In the genomic region with DNA sequence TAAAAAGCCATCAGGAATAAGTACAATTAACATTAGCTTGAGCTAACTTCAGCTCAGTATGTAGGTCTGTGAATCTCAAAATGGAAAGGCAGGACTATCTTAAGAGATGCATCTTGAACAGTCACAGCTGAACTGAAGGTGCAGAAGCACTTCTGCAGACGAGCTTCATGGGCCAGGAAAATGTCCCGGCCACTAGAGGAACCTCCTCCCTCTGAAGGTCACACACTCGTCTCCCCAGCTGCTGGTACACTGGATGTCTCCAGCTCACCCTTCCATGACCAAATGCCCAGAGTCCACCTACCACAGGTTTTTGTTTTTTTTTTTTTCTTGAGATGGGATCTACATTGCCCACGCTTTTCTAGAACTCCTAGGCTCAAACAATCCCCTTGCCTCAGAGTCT, we compare ENCODE assay signal across 20 cellular contexts.
"Had no signal": no experiment of that assay in that cellular context is flagged by ENCODE, and none has a peak within 500 bp of the region (broad histone marks: within the 10 kb centered on the region; RNA-seq: fewer than 3 reads in every experiment).

No MANE protein-coding gene starts in this region.

- H3K9me3 ChIP-seq: esophagus squamous epithelium, gastroesophageal sphincter, left ventricle myocardium inferior, neutrophil, psoas muscle, testis, transverse colon had no signal

- FAIRE-seq: colon, small intestine had no signal

- H3K4me1 ChIP-seq: gastroesophageal sphincter, psoas muscle, testis, transverse colon had no signal

- H3K9me3 Mint-ChIP-seq: dendritic cell treated with granulocyte-macrophage colony-stimulating factor and Interleukin-4, amounts not matched to agents 40 ng/mL and 50 ng/mL, for 4 days; effector memory CD8-positive, alpha-beta T cell; naive B cell; stimulated activated effector memory CD8-positive, alpha-beta T cell treated with anti-CD3 and anti-CD28 coated beads, Interleukin-12 subunit alpha, Interleukin-12 subunit beta, amount 100 ng/mL, for 72 hours had no signal

- H3K27me3 ChIP-seq: esophagus squamous epithelium, gastroesophageal sphincter, neutrophil, testis, transverse colon had no signal

- H3K4me1 Mint-ChIP-seq: naive B cell; stimulated activated effector memory CD8-positive, alpha-beta T cell treated with anti-CD3 and anti-CD28 coated beads, Interleukin-12 subunit alpha, Interleukin-12 subunit beta, amount 100 ng/mL, for 72 hours had no signal

- H3K4me3 Mint-ChIP-seq: dendritic cell treated with granulocyte-macrophage colony-stimulating factor and Interleukin-4, amounts not matched to agents 40 ng/mL and 50 ng/mL, for 4 days; effector memory CD8-positive, alpha-beta T cell; naive B cell; stimulated activated effector memory CD8-positive, alpha-beta T cell treated with anti-CD3 and anti-CD28 coated beads, Interleukin-12 subunit alpha, Interleukin-12 subunit beta, amount 100 ng/mL, for 72 hours had no signal

- H3K27me3 Mint-ChIP-seq: dendritic cell treated with granulocyte-macrophage colony-stimulating factor and Interleukin-4, amounts not matched to agents 40 ng/mL and 50 ng/mL, for 4 days; effector memory CD8-positive, alpha-beta T cell; naive B cell had no signal

- DNase-seq: effector memory CD8-positive, alpha-beta T cell; esophagus squamous epithelium; foreskin fibroblast; islet precursor cell; left ventricle myocardium inferior; mesenchymal stem cell; naive B cell; psoas muscle; small intestine; stimulated activated CD4-positive, alpha-beta T cell treated with anti-CD3 and anti-CD28 coated beads, Interleukin-4, amount 100 ng/mL, for 1 hour; stimulated activated CD8-positive, alpha-beta memory T cell treated with anti-CD3 and anti-CD28 coated beads, Interleukin-4, amount 100 ng/mL, for 48 hours; stimulated activated naive CD8-positive, alpha-beta T cell treated with anti-CD3 and anti-CD28 coated beads, Interleukin-15, Interleukin-2, amounts not matched to agents 100 U/mL and 50 U/mL, for 24 hours; testis; transverse colon had no signal

- H3K27ac ChIP-seq: esophagus squamous epithelium, gastroesophageal sphincter, left ventricle myocardium inferior, neutrophil, psoas muscle, testis, transverse colon had no signal

- H3K27ac Mint-ChIP-seq: dendritic cell treated with granulocyte-macrophage colony-stimulating factor and Interleukin-4, amounts not matched to agents 40 ng/mL and 50 ng/mL, for 4 days; effector memory CD8-positive, alpha-beta T cell; stimulated activated effector memory CD8-positive, alpha-beta T cell treated with anti-CD3 and anti-CD28 coated beads, Interleukin-12 subunit alpha, Interleukin-12 subunit beta, amount 100 ng/mL, for 72 hours had no signal

- H3K4me3 ChIP-seq: esophagus squamous epithelium, gastroesophageal sphincter, left ventricle myocardium inferior, lung, psoas muscle, testis, transverse colon had no signal
